16 cellular contexts compared by ENCODE assay signal in the genomic region with DNA sequence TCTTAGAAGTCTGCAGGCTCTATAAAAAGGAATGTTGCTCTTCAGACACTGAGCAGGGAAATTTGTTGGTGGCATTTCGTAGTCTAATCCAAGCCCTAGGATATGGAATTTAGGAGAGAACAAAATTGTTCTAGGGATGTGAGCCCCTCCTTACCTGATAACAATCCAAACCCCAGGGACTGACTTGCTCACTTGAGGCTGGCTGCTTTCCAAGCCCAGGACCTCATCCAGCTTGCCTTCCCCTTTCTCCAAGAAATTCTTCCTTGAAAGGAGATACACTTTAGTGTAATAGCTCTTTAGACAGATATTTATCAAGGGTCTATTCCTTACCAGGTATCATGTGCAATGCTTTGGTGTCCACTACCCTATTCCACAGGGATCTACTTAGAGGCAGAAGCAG.
DNase-seq lines count a peak whose midpoint lies in the region; ATAC-seq and TF ChIP-seq lines count a peak whose summit lies in the region.
"Had no signal": no experiment of that assay in that cellular context is flagged by ENCODE, and none has a peak within 500 bp of the region (broad histone marks: within the 10 kb centered on the region; RNA-seq: fewer than 3 reads in every experiment).

No MANE protein-coding gene starts in this region.

- no peaks in the 10 kb centered on the region for H3K36me3 Mint-ChIP-seq in T-helper 2 cell treated with Interferon-gamma antibody and Interleukin-4, amounts not matched to agents 5 μg/mL and 100 μg/mL, for 36 hours (ENCODE audit: low read depth)
- H3K36me3 Mint-ChIP-seq: CD4-positive, alpha-beta memory T cell had no signal

- no peaks in the 10 kb centered on the region for H3K9me3 Mint-ChIP-seq in T-helper 2 cell treated with Interferon-gamma antibody and Interleukin-4, amounts not matched to agents 5 μg/mL and 100 μg/mL, for 36 hours

- H3K4me1 ChIP-seq in rectal smooth muscle tissue (ENCODE audit: control insufficient read depth, insufficient read depth, low read length), result peaks cover 2% of the 10 kb centered on the region
- peaks cover 25 to 26% of the 10 kb centered on the region in 2 donors for H3K4me1 ChIP-seq in thyroid gland
- H3K4me1 ChIP-seq: A549, BE2C had no signal

- H3K4me3 Mint-ChIP-seq in T-helper 2 cell treated with Interferon-gamma antibody and Interleukin-4, amounts not matched to agents 5 μg/mL and 100 μg/mL, for 36 hours, result no peak overlapping the region
- H3K4me3 Mint-ChIP-seq: CD4-positive, alpha-beta memory T cell had no signal

- intact Hi-C loops in thyroid gland (cut with DNase I), result no loop called here

- H3K27ac ChIP-seq in rectal smooth muscle tissue (ENCODE audit: low read depth, low read length), result peak overlapping the region; percentile 3
- H3K27ac ChIP-seq in thyroid gland, result peak overlapping the region; percentile 11 to 87 (median 69)
- H3K27ac ChIP-seq: A549, C4-2B, HL-60 had no signal

- no peak overlapping the region for H3K9ac ChIP-seq in rectal smooth muscle tissue (ENCODE audit: low read length)

- TF ChIP-seq POLR2A in thyroid gland (IDR thresholded peaks at IDR 0.05), result no peak

- no peak for TF ChIP-seq CTCF in thyroid gland (IDR thresholded peaks at IDR 0.05)

- no peaks in the 10 kb centered on the region for H3K27me3 ChIP-seq in rectal smooth muscle tissue (ENCODE audit: control insufficient read depth, insufficient read depth, low read length)
- H3K27me3 ChIP-seq in thyroid gland, result no peaks in the 10 kb centered on the region
- H3K27me3 ChIP-seq: BE2C had no signal

- no peaks in the 10 kb centered on the region for H3K27me3 Mint-ChIP-seq in T-helper 2 cell treated with Interferon-gamma antibody and Interleukin-4, amounts not matched to agents 5 μg/mL and 100 μg/mL, for 36 hours (ENCODE audit: low read depth)

- WGBS in thyroid gland, 2 donors, result 64 to 84% methylated on average over 1 of the region's 1 CpG

- no peak overlapping the region for H3K27ac Mint-ChIP-seq in T-helper 2 cell treated with Interferon-gamma antibody and Interleukin-4, amounts not matched to agents 5 μg/mL and 100 μg/mL, for 36 hours
- H3K27ac Mint-ChIP-seq: CD4-positive, alpha-beta memory T cell had no signal

- DNase-seq in M059J (ENCODE audit: low read depth) (peak; percentile 9), NCI-H69 (lab: John Stamatoyannopoulos, UW) (peak; percentile 2), thyroid gland (peak; percentile 64 to 65)
- DNase-seq in effector CD8-positive, alpha-beta T cell (lab: John Stamatoyannopoulos, UW), result no peak
- no peak for DNase-seq in NK-92 treated with Interleukin-12 subunit alpha and Interleukin-12 subunit beta, amount 100 ng/mL, for 24 hours (lab: John Stamatoyannopoulos, UW)
- DNase-seq in T-helper 2 cell treated with Interferon-gamma antibody and Interleukin-4, amounts not matched to agents 5 μg/mL and 100 μg/mL, for 36 hours (ENCODE audit: low spot score), result no peak
- DNase-seq: BE2C; CD4-positive, alpha-beta memory T cell; DND-41; GDM1 had no signal

- H3K4me3 ChIP-seq in rectal smooth muscle tissue (ENCODE audit: low read length) (no peak overlapping the region), thyroid gland (replicated peaks in 1 of 3) (no peak overlapping the region)
- H3K4me3 ChIP-seq: A549 had no signal

- H3K36me3 ChIP-seq in rectal smooth muscle tissue (ENCODE audit: control insufficient read depth, insufficient read depth, low read length), result no peaks in the 10 kb centered on the region
- no peaks in the 10 kb centered on the region for H3K36me3 ChIP-seq in thyroid gland
- H3K36me3 ChIP-seq: BE2C had no signal

- ATAC-seq in GM19397 (IDR thresholded peaks at IDR 0.05; ENCODE audit: unreplicated experiment), result no peak
- ATAC-seq: A549, HCT116 had no signal

- no peaks in the 10 kb centered on the region for H3K9me3 ChIP-seq in thyroid gland
- H3K9me3 ChIP-seq: BE2C had no signal

- no peaks in the 10 kb centered on the region for H3K4me1 Mint-ChIP-seq in T-helper 2 cell treated with Interferon-gamma antibody and Interleukin-4, amounts not matched to agents 5 μg/mL and 100 μg/mL, for 36 hours (ENCODE audit: low read depth)
- H3K4me1 Mint-ChIP-seq: CD4-positive, alpha-beta memory T cell had no signal

Comparison
In these comparisons a context has a peak if more than half of its experiments do, and no peak if none do; other contexts are left out.
1. DNase-seq: peak in M059J (single experiment), NCI-H69 (single experiment) and thyroid gland (2 of 2); none in effector CD8-positive, alpha-beta T cell (single experiment), NK-92 treated with Interleukin-12 subunit alpha and Interleukin-12 subunit beta, amount 100 ng/mL, for 24 hours (single experiment) and T-helper 2 cell treated with Interferon-gamma antibody and Interleukin-4, amounts not matched to agents 5 μg/mL and 100 μg/mL, for 36 hours (single experiment).